1 cellular context compared by ENCODE assay signal in genomic region chr19:11380653-11381534, GRCh38.
A peak's percentile ranks its signal among the peaks of the same experiment; 100 is the strongest.
TF ChIP-seq lines count a peak whose summit lies in the region.

No MANE protein-coding gene starts in this region.

TF ChIP-seq in HEK293, 187 proteins besides CTCF, POLR2A, EP300 and RAD21 (continued from another document and continues in another):
- TF ChIP-seq ZNF221 (tag by site-specific recombination; IDR thresholded peaks at IDR 0.05; ENCODE audit: borderline replicate concordance) (no peak), ZNF433 (tag by site-specific recombination; IDR thresholded peaks at IDR 0.05; ENCODE audit: low read depth) (no peak), ZNF768 (tag by site-specific recombination; IDR thresholded peaks at IDR 0.05) (no peak; the same call in 1 of the 2 replicates), ZBTB21 (tag by site-specific recombination; IDR thresholded peaks at IDR 0.05) (no peak), ZNF211 (tag by site-specific recombination; IDR thresholded peaks at IDR 0.05; ENCODE audit: low read depth) (no peak), ZNF132 (tag by site-specific recombination; IDR thresholded peaks at IDR 0.05; ENCODE audit: borderline replicate concordance) (no peak), KLF16 (tag by site-specific recombination; IDR thresholded peaks at IDR 0.05) (no peak; the same call in 1 of the 2 replicates), ZBTB11 (tag by site-specific recombination; conservative IDR thresholded peaks at IDR 0.05; ENCODE audit: low read depth) (peak; percentile 65), ZBTB8A (tag by site-specific recombination; IDR thresholded peaks at IDR 0.05) (peak; percentile 95), ZNF830 (tag by site-specific recombination; IDR thresholded peaks at IDR 0.05; ENCODE audit: low read depth) (no peak), KLF17 (tag by site-specific recombination; IDR thresholded peaks at IDR 0.05) (peak; percentile 58; the same call in 1 of the 2 replicates), ZNF624 (tag by site-specific recombination; IDR thresholded peaks at IDR 0.05) (no peak), BCL11A (tag by site-specific recombination; IDR thresholded peaks at IDR 0.05; ENCODE audit: low read depth) (no peak; the same call in 1 of the 2 replicates), ZNF248 (tag by site-specific recombination; IDR thresholded peaks at IDR 0.05) (no peak), MYNN (tag by site-specific recombination; IDR thresholded peaks at IDR 0.05; ENCODE audit: borderline replicate concordance) (no peak), ZNF639 (tag by site-specific recombination; IDR thresholded peaks at IDR 0.05) (no peak), ATF2 (tag by site-specific recombination; IDR thresholded peaks at IDR 0.05; ENCODE audit: low read depth) (no peak), ZNF121 (tag by site-specific recombination; IDR thresholded peaks at IDR 0.05) (no peak), ZNF529 (tag by site-specific recombination; IDR thresholded peaks at IDR 0.05; ENCODE audit: insufficient replicate concordance) (no peak), GLIS1 (tag by site-specific recombination; IDR thresholded peaks at IDR 0.05) (peak; percentile 42; the same call in 1 of the 2 replicates), GLI4 (tag by site-specific recombination; IDR thresholded peaks at IDR 0.05) (no peak; the same call in 1 of the 2 replicates), ZNF510 (tag by site-specific recombination; IDR thresholded peaks at IDR 0.05; ENCODE audit: insufficient replicate concordance) (no peak), ZNF133 (tag by site-specific recombination; IDR thresholded peaks at IDR 0.05) (no peak), ZNF707 (tag by site-specific recombination; IDR thresholded peaks at IDR 0.05) (no peak), ZBTB20 (tag by site-specific recombination; IDR thresholded peaks at IDR 0.05) (peak; percentile 95), OSR2 (tag by site-specific recombination; IDR thresholded peaks at IDR 0.05) (no peak), ZNF394 (tag by site-specific recombination; IDR thresholded peaks at IDR 0.05; ENCODE audit: borderline replicate concordance) (peak; percentile 44; the same call in 1 of the 2 replicates), ZNF701 (tag by site-specific recombination; IDR thresholded peaks at IDR 0.05) (no peak), EGR2 (tag by site-specific recombination; IDR thresholded peaks at IDR 0.05; ENCODE audit: low read depth) (peak; percentile 55), ZFP3 (tag by site-specific recombination; IDR thresholded peaks at IDR 0.05; ENCODE audit: low read depth) (no peak), ZNF416 (tag by site-specific recombination; IDR thresholded peaks at IDR 0.05) (no peak), REST (tag by site-specific recombination; IDR thresholded peaks at IDR 0.05) (no peak), ZNF561 (tag by site-specific recombination; IDR thresholded peaks at IDR 0.05; ENCODE audit: borderline replicate concordance) (no peak), ZNF580 (tag by site-specific recombination; IDR thresholded peaks at IDR 0.05) (0 out of 2 replicates have a peak, but pooled peaks have one; percentile 8), ZNF585B (tag by site-specific recombination; IDR thresholded peaks at IDR 0.05) (no peak), PRDM10 (tag by site-specific recombination; IDR thresholded peaks at IDR 0.05) (peak; percentile 40), ZNF626 (tag by site-specific recombination; IDR thresholded peaks at IDR 0.05) (no peak), ZBTB48 (tag by site-specific recombination; IDR thresholded peaks at IDR 0.05) (no peak), REPIN1 (tag by site-specific recombination; IDR thresholded peaks at IDR 0.05; ENCODE audit: low read depth) (no peak), ZNF692 (tag by site-specific recombination; IDR thresholded peaks at IDR 0.05) (0 out of 2 replicates have a peak, but pooled peaks have one; percentile 11), ZNF514 (tag by site-specific recombination; IDR thresholded peaks at IDR 0.05) (no peak), KLF10 (tag by site-specific recombination; IDR thresholded peaks at IDR 0.05) (no peak), ZNF837 (tag by site-specific recombination; IDR thresholded peaks at IDR 0.05) (no peak), ZNF677 (tag by site-specific recombination; IDR thresholded peaks at IDR 0.05) (no peak), ZNF354C (tag by site-specific recombination; IDR thresholded peaks at IDR 0.05; ENCODE audit: borderline replicate concordance, low read depth) (no peak), ZNF654 (tag by site-specific recombination; IDR thresholded peaks at IDR 0.05; ENCODE audit: low read depth) (no peak; the same call in 1 of the 2 replicates)
